In genomic region chr15:48796930-48797329, GRCh38 we compare ENCODE assay signal across 11 cellular contexts. TPM values are rescaled to one million over a fixed set of nuclear protein-coding genes. Genes with fewer than 3 reads are reported as not detected.
DNase-seq lines count a peak whose midpoint lies in the region; ATAC-seq and TF ChIP-seq lines count a peak whose summit lies in the region.
"Had no signal": no experiment of that assay in that cellular context is flagged by ENCODE, and none has a peak within 500 bp of the region (broad histone marks: within the 10 kb centered on the region; RNA-seq: fewer than 3 reads in every experiment).

No MANE protein-coding gene starts in this region.

- H3K27me3 Mint-ChIP-seq in MCF 10A (ENCODE audit: insufficient read depth, unreplicated experiment), result no peaks in the 10 kb centered on the region
- H3K27me3 Mint-ChIP-seq: naive thymus-derived CD8-positive, alpha-beta T cell had no signal

- H3K27ac ChIP-seq in breast epithelium (peak overlapping the region; percentile 21 to 37), fibroblast of lung (ENCODE audit: insufficient read depth, low read length) (no peak overlapping the region), upper lobe of right lung (no peak overlapping the region)

- no peak for TF ChIP-seq POLR2A in breast epithelium (IDR thresholded peaks at IDR 0.05)

- DNase-seq in breast epithelium (ENCODE audit: low spot score in 2 of 2), result no peak
- DNase-seq in MCF 10A (ENCODE audit: unreplicated experiment), result no peak
- peak; percentile 70 to 81 for DNase-seq in fibroblast of lung (ENCODE audit: low read depth in 2 of 2)
- no peak for DNase-seq in upper lobe of right lung
- no peak for DNase-seq in AG20443 (ENCODE audit: low spot score)
- no peak for DNase-seq in SW 1271 (lab: John Stamatoyannopoulos, UW)
- DNase-seq in sciatic nerve (ENCODE audit: low spot score), result no peak
- DNase-seq: KBM-7 had no signal

- ATAC-seq in HG03354 (IDR thresholded peaks at IDR 0.05; ENCODE audit: poor library complexity, severe bottlenecking, unreplicated experiment), result peak; percentile 66
- peak; percentile 57 for ATAC-seq in upper lobe of right lung
- ATAC-seq in sciatic nerve, result no peak
- ATAC-seq: naive thymus-derived CD8-positive, alpha-beta T cell had no signal

- no peaks in the 10 kb centered on the region for H3K9me3 Mint-ChIP-seq in MCF 10A (ENCODE audit: unreplicated experiment)
- H3K9me3 Mint-ChIP-seq: CD14-positive monocyte; naive thymus-derived CD8-positive, alpha-beta T cell had no signal

- H4K20me1 ChIP-seq in fibroblast of lung (ENCODE audit: control insufficient read depth, extremely low read depth, insufficient read depth, low read length), result no peaks in the 10 kb centered on the region

- BruUV-seq in MCF 10A (replicated peaks; lab: Mats Ljungman, UMichigan), result no TSS peak

- H3K79me2 ChIP-seq in fibroblast of lung (ENCODE audit: control insufficient read depth, insufficient read depth, low read length), result peaks cover 8% of the 10 kb centered on the region

- H2AFZ ChIP-seq in fibroblast of lung (ENCODE audit: low read length), result no peak overlapping the region

- no peak for TF ChIP-seq CTCF in breast epithelium (IDR thresholded peaks at IDR 0.05)
- no peak for TF ChIP-seq CTCF in MCF 10A (IDR thresholded peaks at IDR 0.05; ENCODE audit: unreplicated experiment)
- no peak for TF ChIP-seq CTCF in fibroblast of lung (conservative IDR thresholded peaks at IDR 0.05 in 1 of 2, IDR thresholded peaks at IDR 0.05 in 1 of 2; ENCODE audit: low read depth in 1 of 2, low read length in 2 of 2)
- no peak for TF ChIP-seq CTCF in upper lobe of right lung (IDR thresholded peaks at IDR 0.05)

- no peak overlapping the region for H3K4me3 Mint-ChIP-seq in MCF 10A (ENCODE audit: unreplicated experiment)
- H3K4me3 Mint-ChIP-seq: CD14-positive monocyte had no signal

- no peak overlapping the region for H3K4me3 ChIP-seq in breast epithelium
- H3K4me3 ChIP-seq in fibroblast of lung (replicated peaks in 1 of 4; ENCODE audit: control extremely low read depth in 1 of 4, insufficient read depth in 1 of 4, low read depth in 3 of 4, low read length in 4 of 4), result no peak overlapping the region
- H3K4me3 ChIP-seq in upper lobe of right lung, result no peak overlapping the region

- no peaks in the 10 kb centered on the region for H3K9me3 ChIP-seq in breast epithelium
- no peaks in the 10 kb centered on the region for H3K9me3 ChIP-seq in fibroblast of lung (ENCODE audit: control insufficient read depth, insufficient read depth, low read depth, low read length)
- no peaks in the 10 kb centered on the region for H3K9me3 ChIP-seq in upper lobe of right lung

- H3K9ac ChIP-seq in fibroblast of lung (ENCODE audit: insufficient read depth, low read length), result no peak overlapping the region

- intact Hi-C loops in breast epithelium (cut with DNase I; ENCODE audit: low total_unique reads), result no loop called here
- intact Hi-C loops in MCF 10A (cut with micrococcal nuclease), result no loop called here
- intact Hi-C loops in upper lobe of right lung (cut with DNase I), result no loop called here
- intact Hi-C loops in sciatic nerve (cut with DNase I), result no loop called here

- no peaks in the 10 kb centered on the region for H3K36me3 ChIP-seq in breast epithelium
- H3K36me3 ChIP-seq in fibroblast of lung (ENCODE audit: control insufficient read depth, insufficient read depth, low read length), result no peaks in the 10 kb centered on the region
- H3K36me3 ChIP-seq in upper lobe of right lung, result peaks cover 5% of the 10 kb centered on the region

- no peak overlapping the region for H3K4me2 ChIP-seq in fibroblast of lung (ENCODE audit: extremely low read depth, insufficient read depth, low read length)

- no peaks in the 10 kb centered on the region for H3K4me1 ChIP-seq in breast epithelium
- no peaks in the 10 kb centered on the region for H3K4me1 ChIP-seq in fibroblast of lung (ENCODE audit: control insufficient read depth, extremely low read depth, insufficient read depth, low read length)
- H3K4me1 ChIP-seq in upper lobe of right lung, result peaks cover 14% of the 10 kb centered on the region

- H3K4me1 Mint-ChIP-seq in MCF 10A (ENCODE audit: insufficient read depth, unreplicated experiment), result peaks cover 13% of the 10 kb centered on the region

- POLR2A ChIA-PET in MCF 10A (lab: Yijun Ruan, JAX), result interaction anchor here (1.3 kb wide), 1 partner anchor 74 kb away, joined by 4 read pairs; no protein-coding TSS in a partner anchor

- peaks cover 20% of the 10 kb centered on the region for H3K36me3 Mint-ChIP-seq in MCF 10A (ENCODE audit: insufficient read depth, unreplicated experiment)

- H3K27ac Mint-ChIP-seq in MCF 10A (ENCODE audit: low read depth, unreplicated experiment), result no peak overlapping the region

- no peaks in the 10 kb centered on the region for H3K27me3 ChIP-seq in breast epithelium
- no peaks in the 10 kb centered on the region for H3K27me3 ChIP-seq in fibroblast of lung (ENCODE audit: control insufficient read depth, insufficient read depth, low read length)
- H3K27me3 ChIP-seq in upper lobe of right lung, result no peaks in the 10 kb centered on the region

- CTCF ChIA-PET in MCF 10A (lab: Yijun Ruan, JAX), result interaction anchor here (0.8 to 1.2 kb wide), 3 partner anchors 14 to 445 kb away, joined by 3 to 5 read pairs (median 4); no protein-coding TSS in a partner anchor

RNA-seq across cellular contexts. Expression of gene CEP152, which starts 13.9 kb away (rescaled TPM):
- total RNA-seq in breast epithelium (10 to 100 TPM in 1 of 3 donors, 1 to 10 TPM in 2; 5.3 to 13.5 (median 5.9) TPM), MCF 10A (2022) (6.4 and 6.5 TPM in 2 replicates), fibroblast of lung (7.8 and 8.5 TPM in 2 replicates), upper lobe of right lung (4.2 TPM), sciatic nerve (11.1 TPM)
- 0.72 and 1.4 TPM in 2 replicates for polyA plus RNA-seq in fibroblast of lung
- 2.0 and 3.6 TPM in 2 replicates for polyA plus RNA-seq in fibroblast of lung (2012)
- polyA minus RNA-seq in fibroblast of lung (ENCODE audit: low replicate concordance), result 1.1 TPM in 2 replicates

Comparison
In these comparisons a context has a peak if more than half of its experiments do, and no peak if none do; other contexts are left out.
1. DNase-seq: peak in fibroblast of lung (2 of 2); none in breast epithelium (0 of 2), MCF 10A (single experiment), upper lobe of right lung (single experiment), AG20443 (single experiment), SW 1271 (0 of 2) and sciatic nerve (single experiment).
2. H3K27ac ChIP-seq: peak in breast epithelium (2 of 2); none in fibroblast of lung (single experiment) and upper lobe of right lung (single experiment).